8 cellular contexts compared by ENCODE assay signal in the genomic region with DNA sequence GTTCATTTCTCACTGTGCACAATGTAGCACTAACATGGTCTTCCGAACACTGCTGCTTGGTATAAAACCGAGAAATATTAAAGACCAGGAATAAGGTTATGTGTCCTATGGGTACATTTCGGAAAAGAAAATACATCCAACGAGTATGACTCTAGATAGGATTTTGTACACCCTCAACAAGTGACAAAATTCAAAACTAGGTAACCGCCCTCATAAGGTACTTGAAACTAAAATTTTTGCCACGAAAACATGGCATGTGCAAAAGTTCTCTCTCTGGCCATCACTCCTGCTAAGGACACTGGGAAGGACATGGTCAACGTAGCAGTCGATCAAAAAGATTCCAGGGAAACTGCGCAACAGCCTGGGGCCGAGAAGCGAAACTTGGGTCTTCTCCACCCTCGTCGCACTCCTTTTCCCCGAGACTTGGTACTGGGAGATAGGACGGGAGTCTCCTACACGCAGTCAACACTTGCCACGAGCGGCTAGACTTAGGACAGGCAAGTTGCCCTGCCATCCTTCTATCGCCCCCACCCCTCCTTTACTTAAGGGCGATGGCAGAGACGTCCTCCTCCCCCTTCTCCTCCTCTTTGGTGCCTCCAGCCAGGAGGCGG. TPM values are rescaled to one million over a fixed set of nuclear protein-coding genes. Genes with fewer than 3 reads are reported as not detected.
DNase-seq lines count a peak whose midpoint lies in the region; ATAC-seq and TF ChIP-seq lines count a peak whose summit lies in the region.

No MANE protein-coding gene starts in this region.

- no peaks in the 10 kb centered on the region for H3K27me3 ChIP-seq in ovary

- no peaks in the 10 kb centered on the region for H3K9me3 Mint-ChIP-seq in activated CD4-positive, alpha-beta T cell treated with anti-CD3 and anti-CD28 coated beads, Interleukin-2, amount 10 ng/mL, durations not matched to agents 24 days and 14 days
- no peaks in the 10 kb centered on the region for H3K9me3 Mint-ChIP-seq in IgD-negative memory B cell
- no peaks in the 10 kb centered on the region for H3K9me3 Mint-ChIP-seq in activated naive CD4-positive, alpha-beta T cell treated with anti-CD3 and anti-CD28 coated beads, Interleukin-2, amount 50 U/mL, for 72 hours

- H3K4me3 ChIP-seq in ovary = peak overlapping the region; percentile 65

- intact Hi-C loops in activated CD4-positive, alpha-beta T cell treated with anti-CD3 and anti-CD28 coated beads, Interleukin-2, amount 10 ng/mL, durations not matched to agents 24 days and 14 days (cut with micrococcal nuclease) = loop anchor here (1.0 to 5.0 kb wide), 7 partner anchors 73 to 1207 kb away; a partner anchor contains a TSS
- intact Hi-C loops in Right ventricle myocardium superior (cut with DNase I) = no loop called here
- intact Hi-C loops in ovary (cut with DNase I) = loop anchor here in 2 of 4 donors (2.0 to 10.0 kb wide), 3 partner anchors 73 to 271 kb away; a partner anchor contains a TSS

- H3K27me3 Mint-ChIP-seq in activated CD4-positive, alpha-beta T cell treated with anti-CD3 and anti-CD28 coated beads, Interleukin-2, amount 10 ng/mL, durations not matched to agents 24 days and 14 days = no peaks in the 10 kb centered on the region
- no peaks in the 10 kb centered on the region for H3K27me3 Mint-ChIP-seq in IgD-negative memory B cell

- TF ChIP-seq CTCF in ovary (IDR thresholded peaks at IDR 0.05) = no peak

- no peak for DNase-seq in activated CD4-positive, alpha-beta T cell treated with anti-CD3 and anti-CD28 coated beads, Interleukin-2, amount 10 ng/mL, durations not matched to agents 24 days and 14 days
- no peak for DNase-seq in activated CD4-positive, alpha-beta T cell treated with anti-CD3 and anti-CD28 coated beads, Interleukin-2, amount 50 U/mL, for 48 hours
- no peak for DNase-seq in activated naive CD4-positive, alpha-beta T cell treated with anti-CD3 and anti-CD28 coated beads, Interleukin-2, amount 50 U/mL, for 72 hours (ENCODE audit: low spot score in 2 of 2)
- DNase-seq in Right ventricle myocardium superior = no peak
- DNase-seq in ovary = peak in 2 of 5 donors; percentile 92 to 93
- DNase-seq in GM19238 (ENCODE audit: insufficient read length, low spot score) = no peak

- H3K4me3 Mint-ChIP-seq in activated CD4-positive, alpha-beta T cell treated with anti-CD3 and anti-CD28 coated beads, Interleukin-2, amount 10 ng/mL, durations not matched to agents 24 days and 14 days = peak overlapping the region; percentile 94
- peak overlapping the region; percentile 90 to 100 (median 98) for H3K4me3 Mint-ChIP-seq in IgD-negative memory B cell

- H3K4me1 Mint-ChIP-seq in activated CD4-positive, alpha-beta T cell treated with anti-CD3 and anti-CD28 coated beads, Interleukin-2, amount 10 ng/mL, durations not matched to agents 24 days and 14 days = peaks cover 42% of the 10 kb centered on the region
- peaks cover 36 to 41% (median 39%) of the 10 kb centered on the region in 3 donors for H3K4me1 Mint-ChIP-seq in IgD-negative memory B cell

- peaks cover 24% of the 10 kb centered on the region for H3K36me3 Mint-ChIP-seq in activated CD4-positive, alpha-beta T cell treated with anti-CD3 and anti-CD28 coated beads, Interleukin-2, amount 10 ng/mL, durations not matched to agents 24 days and 14 days (ENCODE audit: low read depth)
- H3K36me3 Mint-ChIP-seq in IgD-negative memory B cell = no peaks in the 10 kb centered on the region
- H3K36me3 Mint-ChIP-seq in activated naive CD4-positive, alpha-beta T cell treated with anti-CD3 and anti-CD28 coated beads, Interleukin-2, amount 50 U/mL, for 72 hours = peaks cover 36 to 40% of the 10 kb centered on the region in 2 donors

- ATAC-seq in activated naive CD4-positive, alpha-beta T cell treated with anti-CD3 and anti-CD28 coated beads, Interleukin-2, amount 50 U/mL, for 72 hours = peak in 1 of 2 donors; percentile 4
- ATAC-seq in Right ventricle myocardium superior (ENCODE audit: poor library complexity) (peak; percentile 45), GM18520 (IDR thresholded peaks at IDR 0.05; ENCODE audit: unreplicated experiment) (no peak)

- no peak for TF ChIP-seq POLR2A in ovary (IDR thresholded peaks at IDR 0.05)

- TF ChIP-seq EP300 in ovary (IDR thresholded peaks at IDR 0.05) = peak; percentile 6

- peak overlapping the region; percentile 97 for H3K27ac ChIP-seq in ovary

- no peaks in the 10 kb centered on the region for H3K9me3 ChIP-seq in ovary

- whole genome bisulfite sequencing in ovary, 3 donors = 0 to 1% (median 0%) methylated on average over 22 of the region's 22 CpGs

- H3K27ac Mint-ChIP-seq in activated CD4-positive, alpha-beta T cell treated with anti-CD3 and anti-CD28 coated beads, Interleukin-2, amount 10 ng/mL, durations not matched to agents 24 days and 14 days = peak overlapping the region; percentile 99
- peak overlapping the region; percentile 97 to 100 (median 99) for H3K27ac Mint-ChIP-seq in IgD-negative memory B cell
- peak overlapping the region; percentile 99 to 100 for H3K27ac Mint-ChIP-seq in activated naive CD4-positive, alpha-beta T cell treated with anti-CD3 and anti-CD28 coated beads, Interleukin-2, amount 50 U/mL, for 72 hours

- no peaks in the 10 kb centered on the region for H3K36me3 ChIP-seq in ovary

- H3K4me1 ChIP-seq in ovary (ENCODE audit: insufficient read depth) = peaks cover 7% of the 10 kb centered on the region

RNA-seq across cellular contexts. Expression of a gene that starts 0.3 kb away (rescaled TPM):
- 69.2 and 77.2 TPM in 2 replicates for total RNA-seq in activated CD4-positive, alpha-beta T cell treated with anti-CD3 and anti-CD28 coated beads, Interleukin-2, amount 10 ng/mL, durations not matched to agents 24 days and 14 days
- polyA plus RNA-seq in IgD-negative memory B cell = 58.3 TPM
- 10 to 100 TPM; 48.3 to 53.0 TPM for total RNA-seq in activated naive CD4-positive, alpha-beta T cell treated with anti-CD3 and anti-CD28 coated beads, Interleukin-2, amount 50 U/mL, for 72 hours
- total RNA-seq in Right ventricle myocardium superior = 35.3 TPM
- total RNA-seq in ovary = 10 to 100 TPM; 55.4 to 70.9 (median 61.1) TPM
- polyA plus RNA-seq in ovary = 10 to 100 TPM; 46.2 to 93.5 TPM

RNA-seq across cellular contexts. Expression of a gene that starts 4.1 kb away (rescaled TPM):
- total RNA-seq in activated CD4-positive, alpha-beta T cell treated with anti-CD3 and anti-CD28 coated beads, Interleukin-2, amount 10 ng/mL, durations not matched to agents 24 days and 14 days = 57.0 and 57.5 TPM in 2 replicates
- 10.8 TPM for polyA plus RNA-seq in IgD-negative memory B cell
- 10 to 100 TPM; 39.6 to 46.7 TPM for total RNA-seq in activated naive CD4-positive, alpha-beta T cell treated with anti-CD3 and anti-CD28 coated beads, Interleukin-2, amount 50 U/mL, for 72 hours
- 42.8 TPM for total RNA-seq in Right ventricle myocardium superior
- total RNA-seq in ovary = 10 to 100 TPM; 61.8 to 89.7 (median 74.8) TPM
- polyA plus RNA-seq in ovary = 10 to 100 TPM in 1 of 2 donors, 1 to 10 TPM in 1; 9.7 to 30.0 TPM
